In genomic region chr16:88977028-88977844, GRCh38 we compare ENCODE assay signal across 1 cellular context.
TF ChIP-seq lines count a peak whose summit lies in the region.

TSS of gene CBFA2T3 (minus strand) at chr16:88977207. CDS start at chr16:88976807, 400 bp downstream.

TF ChIP-seq in K562, 482 proteins besides CTCF, POLR2A, EP300 and RAD21 (continued from another document and continues in another):
- TF ChIP-seq ZNF76 (CRISPR knock-in tag; IDR thresholded peaks at IDR 0.05; ENCODE audit: borderline replicate concordance) (no peak; the same call in 1 of the 2 replicates), NR2C1 (IDR thresholded peaks at IDR 0.05) (peak; percentile 58), NR2C1 (tag; IDR thresholded peaks at IDR 0.05) (peak; percentile 77), CREB3 (tag; conservative IDR thresholded peaks at IDR 0.05; ENCODE audit: low read depth) (no peak), FOXP4 (CRISPR knock-in tag; IDR thresholded peaks at IDR 0.05; ENCODE audit: borderline replicate concordance) (0 out of 2 replicates have a peak, but pooled peaks have one; percentile 72), TBL1XR1 (IDR thresholded peaks at IDR 0.05; ENCODE audit: low read length in 2 of 2) (0 out of 4 replicates have a peak, but pooled peaks of 1 of the 2 experiments have one; percentile 18), ZBTB9 (CRISPR knock-in tag; IDR thresholded peaks at IDR 0.05) (no peak), NKRF (IDR thresholded peaks at IDR 0.05; ENCODE audit: borderline replicate concordance) (no peak), SRSF3 (IDR thresholded peaks at IDR 0.05; ENCODE audit: insufficient read depth, low read length) (0 out of 2 replicates have a peak, but pooled peaks have one; percentile 22), ZNF644 (tag; IDR thresholded peaks at IDR 0.05; ENCODE audit: low read depth) (peak; percentile 78; the same call in 1 of the 2 replicates), LARP7 (IDR thresholded peaks at IDR 0.05) (no peak), USF2 (CRISPR knock-in tag; IDR thresholded peaks at IDR 0.05) (peak; percentile 66), HMGXB4 (CRISPR knock-in tag; IDR thresholded peaks at IDR 0.05) (no peak), TARDBP (IDR thresholded peaks at IDR 0.05) (no peak), ZNF740 (CRISPR knock-in tag; IDR thresholded peaks at IDR 0.05) (no peak; the same call in 1 of the 2 replicates), ZNF740 (tag; IDR thresholded peaks at IDR 0.05) (peak in 1 of 2 experiments; percentile 1; a peak in 1 of 4 replicates), ZFP1 (CRISPR knock-in tag; IDR thresholded peaks at IDR 0.05) (no peak), ZBTB7A (IDR thresholded peaks at IDR 0.05; ENCODE audit: borderline replicate concordance, control insufficient read depth, low read depth, low read length) (peak; percentile 94), ETV6 (IDR thresholded peaks at IDR 0.05; ENCODE audit: borderline replicate concordance in 1 of 2, low read depth in 2 of 2, low read length in 1 of 2) (peak in 1 of 2 experiments; percentile 79; a peak in 2 of 4 replicates), ETV6 (CRISPR knock-in tag; IDR thresholded peaks at IDR 0.05; ENCODE audit: borderline replicate concordance) (no peak), NCOR1 (IDR thresholded peaks at IDR 0.05) (peak; percentile 93), NR1H2 (CRISPR knock-in tag; IDR thresholded peaks at IDR 0.05) (no peak), BACH1 (tag; IDR thresholded peaks at IDR 0.05) (peak; percentile 68; the same call in 1 of the 2 replicates), SIN3A (IDR thresholded peaks at IDR 0.05; ENCODE audit: borderline replicate concordance in 2 of 2, control insufficient read depth in 1 of 2, low read depth in 2 of 2, low read length in 2 of 2) (peak; percentile 80 to 87; a peak in 1 of 4 replicates), TEAD1 (CRISPR knock-in tag; IDR thresholded peaks at IDR 0.05) (peak in 1 of 2 experiments; percentile 70; a peak in 1 of 4 replicates), RBM34 (IDR thresholded peaks at IDR 0.05; ENCODE audit: borderline replicate concordance, insufficient read depth, low read length) (no peak), PBX2 (CRISPR knock-in tag; IDR thresholded peaks at IDR 0.05; ENCODE audit: low read depth) (no peak), PBX2 (tag; conservative IDR thresholded peaks at IDR 0.05; ENCODE audit: low read depth) (no peak), ZNF263 (CRISPR knock-in tag; IDR thresholded peaks at IDR 0.05; ENCODE audit: borderline replicate concordance) (peak; percentile 77; the same call in 1 of the 2 replicates), GTF3C2 (IDR thresholded peaks at IDR 0.05; ENCODE audit: borderline replicate concordance, extremely low read depth, insufficient read length) (no peak), ARID1B (IDR thresholded peaks at IDR 0.05) (peak; percentile 91), PCBP2 (IDR thresholded peaks at IDR 0.05; ENCODE audit: low read depth, low read length, poor library complexity, severe bottlenecking) (no peak), KLF1 (tag; IDR thresholded peaks at IDR 0.05) (no peak), ZHX1 (conservative IDR thresholded peaks at IDR 0.05; ENCODE audit: low read length) (no peak), PHF8 (IDR thresholded peaks at IDR 0.05; ENCODE audit: borderline replicate concordance, low read length) (peak; percentile 45; the same call in 1 of the 2 replicates), ZNF124 (CRISPR knock-in tag; IDR thresholded peaks at IDR 0.05) (no peak), ZFX (CRISPR knock-in tag; IDR thresholded peaks at IDR 0.05) (peak; percentile 86), ZFP30 (CRISPR knock-in tag; IDR thresholded peaks at IDR 0.05; ENCODE audit: borderline replicate concordance) (no peak), ZNF24 (IDR thresholded peaks at IDR 0.05) (no peak), SPI1 (IDR thresholded peaks at IDR 0.05; ENCODE audit: borderline replicate concordance, low read depth, low read length) (peak; percentile 68; the same call in 1 of the 2 replicates), ID3 (CRISPR knock-in tag; IDR thresholded peaks at IDR 0.05) (no peak), ID3 (tag; IDR thresholded peaks at IDR 0.05) (0 out of 2 replicates have a peak, but pooled peaks have one; percentile 49)
